In genomic region chr9:102354041-102354440, GRCh38 we compare ENCODE assay signal across 17 cellular contexts.
DNase-seq lines count a peak whose midpoint lies in the region; ATAC-seq, FAIRE-seq and TF ChIP-seq lines count a peak whose summit lies in the region.
"Had no signal": no experiment of that assay in that cellular context is flagged by ENCODE, and none has a peak within 500 bp of the region (broad histone marks: within the 10 kb centered on the region; RNA-seq: fewer than 3 reads in every experiment).

No MANE protein-coding gene starts in this region.

- H3K4me1 ChIP-seq in PC-3 (ENCODE audit: insufficient read depth, low read length) (no peaks in the 10 kb centered on the region), prostate gland (replicated peaks) (no peaks in the 10 kb centered on the region)
- H3K4me1 ChIP-seq: BLaER1 treated with 17β-estradiol and CSF1 and Interleukin-3, amounts not matched to agents 10 nM and 100 nM; HAP-1 had no signal

- H3K9me3 ChIP-seq in PC-3 (ENCODE audit: low read length): no peaks in the 10 kb centered on the region
- no peaks in the 10 kb centered on the region for H3K9me3 ChIP-seq in prostate gland
- H3K9me3 ChIP-seq: HAP-1 had no signal

- intact Hi-C loops in PC-3 (cut with micrococcal nuclease): no loop called here
- intact Hi-C loops in prostate gland (cut with DNase I): no loop called here

- H3F3A ChIP-seq in PC-3 (ENCODE audit: low read length, unreplicated experiment): no peaks in the 10 kb centered on the region

- H4K20me1 ChIP-seq in PC-3 (ENCODE audit: low read length): no peaks in the 10 kb centered on the region
- H4K20me1 ChIP-seq: BLaER1 treated with 17β-estradiol and CSF1 and Interleukin-3, amounts not matched to agents 10 nM and 100 nM had no signal

- no peak overlapping the region for H3K4me3 ChIP-seq in PC-3 (ENCODE audit: low read length)
- H3K4me3 ChIP-seq in bronchial epithelial cell (ENCODE audit: low read depth, low read length): no peak overlapping the region
- H3K4me3 ChIP-seq in prostate gland: no peak overlapping the region
- H3K4me3 ChIP-seq: BLaER1 treated with 17β-estradiol and CSF1 and Interleukin-3, amounts not matched to agents 10 nM and 100 nM; GM12878; GM23248; HAP-1; K562 had no signal

- no peak overlapping the region for H3K9ac ChIP-seq in PC-3 (ENCODE audit: low read length)
- H3K9ac ChIP-seq: BLaER1 treated with 17β-estradiol and CSF1 and Interleukin-3, amounts not matched to agents 10 nM and 100 nM; GM23248 had no signal

- WGBS in prostate gland: 100% methylated on average over 1 of the region's 1 CpG

- BruUV-seq in PC-3 (replicated peaks; lab: Mats Ljungman, UMichigan): no TSS peak

- TF ChIP-seq CTCF in PC-3 (conservative IDR thresholded peaks at IDR 0.05; ENCODE audit: low read depth, low read length): no peak
- TF ChIP-seq CTCF in bronchial epithelial cell (IDR thresholded peaks at IDR 0.05; ENCODE audit: insufficient read depth, low read length, severe bottlenecking): no peak
- no peak for TF ChIP-seq CTCF in prostate gland (IDR thresholded peaks at IDR 0.05)

- no peaks in the 10 kb centered on the region for H3K79me2 ChIP-seq in PC-3 (ENCODE audit: low read length)

- no peak for FAIRE-seq in bronchial epithelial cell (lab: Jason Lieb, UNC)
- FAIRE-seq: GM12878, GM19239, K562 had no signal

- no peaks in the 10 kb centered on the region for H3K9me2 ChIP-seq in PC-3 (replicated peaks; ENCODE audit: low read length)

- no peak for ATAC-seq in PC-3
- ATAC-seq: GM12878, K562 had no signal

- POLR2A ChIA-PET in PC-3 (lab: Charles Lee; ENCODE audit: unreplicated experiment): no interaction called here

- H2AFZ ChIP-seq in PC-3 (ENCODE audit: low read length): no peak overlapping the region
- H2AFZ ChIP-seq: GM23248 had no signal

- H3K27ac ChIP-seq in PC-3 (ENCODE audit: low read length) (no peak overlapping the region), prostate gland (no peak overlapping the region)
- H3K27ac ChIP-seq: BLaER1 treated with 17β-estradiol and CSF1 and Interleukin-3, amounts not matched to agents 10 nM and 100 nM; GM23248 had no signal

- H3K27me3 ChIP-seq in PC-3 (ENCODE audit: low read length): no peaks in the 10 kb centered on the region
- H3K27me3 ChIP-seq in bronchial epithelial cell (ENCODE audit: control insufficient read depth, insufficient read depth, low read length): no peaks in the 10 kb centered on the region
- no peaks in the 10 kb centered on the region for H3K27me3 ChIP-seq in prostate gland (replicated peaks; ENCODE audit: insufficient read depth)
- H3K27me3 ChIP-seq: BLaER1 treated with 17β-estradiol and CSF1 and Interleukin-3, amounts not matched to agents 10 nM and 100 nM had no signal

- H3K36me3 ChIP-seq in PC-3 (ENCODE audit: low read depth, low read length): no peaks in the 10 kb centered on the region
- H3K36me3 ChIP-seq in bronchial epithelial cell (ENCODE audit: control insufficient read depth, insufficient read depth, low read length): no peaks in the 10 kb centered on the region
- no peaks in the 10 kb centered on the region for H3K36me3 ChIP-seq in prostate gland
- H3K36me3 ChIP-seq: BLaER1 treated with 17β-estradiol and CSF1 and Interleukin-3, amounts not matched to agents 10 nM and 100 nM; HAP-1 had no signal

- H3K4me2 ChIP-seq in PC-3 (ENCODE audit: low read length): no peak overlapping the region
- H3K4me2 ChIP-seq: BLaER1 treated with 17β-estradiol and CSF1 and Interleukin-3, amounts not matched to agents 10 nM and 100 nM had no signal

- TF ChIP-seq POLR2A in prostate gland (IDR thresholded peaks at IDR 0.05): no peak

- peak; percentile 6 for DNase-seq in DMS53 treated with DMSO at 0.1 percent for 48 hours (lab: John Stamatoyannopoulos, UW; ENCODE audit: unreplicated experiment)
- peak; percentile 7 for DNase-seq in PC-3
- DNase-seq in bronchial epithelial cell (ENCODE audit: low read depth): peak; percentile 61
- DNase-seq in prostate gland (ENCODE audit: low spot score): no peak
- DNase-seq in GF-D8 (lab: John Stamatoyannopoulos, UW): no peak
- DNase-seq in activated gamma-delta T cell treated with Interleukin-2 at 50 U/mL for 16 hours: no peak
- DNase-seq: CD8-positive, alpha-beta memory T cell; COR-L47; DMS 273 treated with DMSO at 0.1 percent for 48 hours; DMS79; GM23248; IMR-90 had no signal

- CTCF ChIA-PET in PC-3 (lab: Charles Lee): no interaction called here

Comparison
In these comparisons a context has a peak if more than half of its experiments do, and no peak if none do; other contexts are left out.
1. DNase-seq: peak in DMS53 treated with DMSO at 0.1 percent for 48 hours (single experiment), PC-3 (single experiment) and bronchial epithelial cell (single experiment); none in prostate gland (single experiment), GF-D8 (single experiment) and activated gamma-delta T cell treated with Interleukin-2 at 50 U/mL for 16 hours (single experiment).